Comparison of ENCODE assay signal across 8 cellular contexts in genomic region chr17:66190738-66191606, GRCh38. TPM values are rescaled to one million over a fixed set of nuclear protein-coding genes. Genes with fewer than 3 reads are reported as not detected.
DNase-seq lines count a peak whose midpoint lies in the region; ATAC-seq and TF ChIP-seq lines count a peak whose summit lies in the region.

No MANE protein-coding gene starts in this region.

- in situ Hi-C loops in Panc1 (cut with HindIII; ENCODE audit: low pct_unique_long_range_greater_than_20kb, low sequenced_read_pairs): no loop called here

- no peaks in the 10 kb centered on the region for H3K36me3 Mint-ChIP-seq in endodermal cell (ENCODE audit: low read depth)

- whole genome bisulfite sequencing in endodermal cell (ENCODE audit: insufficient coverage in 1 of 2, insufficient read length in 1 of 2), 2 experiments: 35 to 43% methylated on average over 9 to 18 of the region's 18 CpGs

- peak overlapping the region; percentile 81 for H3K27ac Mint-ChIP-seq in endodermal cell

- BruUV-seq in Panc1 (replicated peaks; lab: Mats Ljungman, UMichigan): TSS peak; percentile 68

- ATAC-seq in GM19395 (IDR thresholded peaks at IDR 0.05; ENCODE audit: unreplicated experiment): peak; percentile 5
- peak; percentile 61 for ATAC-seq in Panc1
- ATAC-seq in GM21528 (IDR thresholded peaks at IDR 0.05; ENCODE audit: low FRiP score, unreplicated experiment): no peak

- no peaks in the 10 kb centered on the region for H3K9me3 ChIP-seq in Panc1 (ENCODE audit: control insufficient read depth, insufficient read depth, low read depth, low read length)
- H3K9me3 ChIP-seq in endodermal cell (ENCODE audit: control insufficient read depth, low read length): no peaks in the 10 kb centered on the region

- TF ChIP-seq CTCF in Panc1 (IDR thresholded peaks at IDR 0.05) (no peak), endodermal cell (conservative IDR thresholded peaks at IDR 0.05) (no peak)

- DNase-seq in Panc1 (ENCODE audit: low read depth, low spot score) (no peak), endodermal cell (no peak), myocyte (ENCODE audit: low read depth) (peak; percentile 92), cerebellum (ENCODE audit: low spot score) (no peak), NCI-H146 treated with DMSO at 0.1 percent for 48 hours (lab: John Stamatoyannopoulos, UW; ENCODE audit: unreplicated experiment) (no peak), DMS153 (lab: John Stamatoyannopoulos, UW) (no peak)

- no peaks in the 10 kb centered on the region for H3K27me3 ChIP-seq in Panc1 (ENCODE audit: control insufficient read depth, insufficient read depth, low read length)
- H3K27me3 ChIP-seq in endodermal cell (ENCODE audit: control insufficient read depth, insufficient read depth, low read length, poor library complexity, severe bottlenecking): no peaks in the 10 kb centered on the region

- peak overlapping the region; percentile 82 for H3K4me3 Mint-ChIP-seq in endodermal cell

- intact Hi-C loops in Panc1 (cut with micrococcal nuclease; ENCODE audit: unreplicated experiment): no loop called here

- peak overlapping the region; percentile 78 for H3K27ac ChIP-seq in Panc1 (ENCODE audit: low read length)
- H3K27ac ChIP-seq in endodermal cell (ENCODE audit: low read depth, low read length): peak overlapping the region; percentile 66

- peaks cover 4% of the 10 kb centered on the region; the same call in 1 of the 2 replicates for H3K36me3 ChIP-seq in Panc1 (ENCODE audit: control insufficient read depth, insufficient read depth, low read length)
- peaks cover 5% of the 10 kb centered on the region for H3K36me3 ChIP-seq in endodermal cell (ENCODE audit: control insufficient read depth, insufficient read depth, low read length)

- H3K9ac ChIP-seq in endodermal cell (ENCODE audit: extremely low read depth, low read length, poor library complexity, severe bottlenecking): peak overlapping the region; percentile 78

- no peaks in the 10 kb centered on the region for H3K9me3 Mint-ChIP-seq in endodermal cell

- H3K4me1 Mint-ChIP-seq in endodermal cell: peaks cover 5% of the 10 kb centered on the region

- H3K4me1 ChIP-seq in Panc1 (ENCODE audit: control insufficient read depth, insufficient read depth, low read length): peaks cover 7% of the 10 kb centered on the region
- H3K4me1 ChIP-seq in endodermal cell (ENCODE audit: control insufficient read depth, insufficient read depth, low read length): no peaks in the 10 kb centered on the region

- H3K4me3 ChIP-seq in Panc1 (ENCODE audit: low read depth in 2 of 2, low read length in 2 of 2): peak overlapping the region; percentile 75 to 80
- peak overlapping the region; percentile 87 for H3K4me3 ChIP-seq in endodermal cell (ENCODE audit: low read length)

- POLR2A ChIA-PET in Panc1 (lab: Charles Lee): interaction anchor here (0.5 kb wide), 1 partner anchor 307 kb away, joined by 4 read pairs; no protein-coding TSS in a partner anchor

- CTCF ChIA-PET in Panc1 (lab: Charles Lee): interaction anchor here (0.6 to 0.8 kb wide), 2 partner anchors 897 to 1047 kb away, joined by 3 to 4 read pairs; no protein-coding TSS in a partner anchor

- H3K27me3 Mint-ChIP-seq in endodermal cell (ENCODE audit: insufficient read depth): peaks cover 2% of the 10 kb centered on the region

RNA-seq across cellular contexts. Expression of gene CEP112, which starts 1.0 kb away (rescaled TPM):
- total RNA-seq in Panc1 (2021; ENCODE audit: unreplicated experiment): 9.5 TPM
- 6.0 TPM for polyA plus RNA-seq in Panc1 (2012; ENCODE audit: insufficient read length)
- 10 to 100 TPM; 15.2 to 21.4 TPM for total RNA-seq in endodermal cell
- 13.0 TPM for polyA plus RNA-seq in endodermal cell (2013, experiment 1 of 2)
- 15.6 TPM for polyA plus RNA-seq in endodermal cell (2013, experiment 2 of 2)
- total RNA-seq in myocyte: 22.7 and 35.3 TPM in 2 replicates
- polyA plus RNA-seq in myocyte (2012): 10.9 TPM
- 133 TPM for total RNA-seq in cerebellum

RNA-seq across cellular contexts. Expression of gene APOH, which starts 38.2 kb away (rescaled TPM):
- total RNA-seq in Panc1 (2021; ENCODE audit: unreplicated experiment): 1.2 TPM
- polyA plus RNA-seq in Panc1 (2012; ENCODE audit: insufficient read length): not detected
- total RNA-seq in endodermal cell: not detected
- not detected for polyA plus RNA-seq in endodermal cell (2013, experiment 1 of 2)
- not detected for polyA plus RNA-seq in endodermal cell (2013, experiment 2 of 2)
- total RNA-seq in myocyte: not detected in 2 replicates
- polyA plus RNA-seq in myocyte (2012): not detected
- total RNA-seq in cerebellum: 0.36 TPM
